In the genomic region with DNA sequence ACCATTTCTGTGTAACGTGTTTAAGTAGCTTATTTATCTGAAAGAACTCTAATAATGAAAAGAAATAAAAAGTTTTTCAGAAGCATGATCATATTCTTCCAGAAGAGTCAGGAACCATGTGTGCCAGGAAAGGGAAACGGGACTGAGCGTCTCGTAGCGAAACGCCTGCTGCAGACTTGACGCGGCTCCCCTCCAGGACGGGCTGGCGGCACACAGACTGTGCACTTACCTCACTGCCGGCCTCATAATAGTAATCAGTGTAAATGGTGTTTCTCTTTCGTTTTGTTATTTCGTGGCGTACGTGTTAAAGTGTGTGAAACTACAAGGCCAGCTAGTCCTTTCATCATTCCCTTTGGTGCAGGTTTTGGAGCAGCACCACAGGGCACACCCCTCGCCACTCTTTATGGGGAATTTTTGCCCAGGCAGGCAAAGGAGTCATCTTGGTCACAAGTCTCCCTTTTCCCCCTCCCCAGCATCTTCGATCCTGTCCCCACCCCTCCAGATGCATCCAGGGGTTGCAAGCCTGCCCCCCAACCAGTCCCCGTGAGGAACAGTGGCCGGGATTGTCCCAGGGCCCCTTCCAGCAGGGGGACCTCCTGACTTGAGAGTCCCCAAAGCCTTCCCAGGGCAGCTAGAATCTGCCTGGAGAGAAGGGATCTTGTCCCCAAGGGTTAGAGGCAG, we compare ENCODE assay signal across 16 cellular contexts.
A peak's percentile ranks its signal among the peaks of the same experiment; 100 is the strongest.
DNase-seq lines count a peak whose midpoint lies in the region; TF ChIP-seq lines count a peak whose summit lies in the region.
"Had no signal": no experiment of that assay in that cellular context is flagged by ENCODE, and none has a peak within 500 bp of the region (broad histone marks: within the 10 kb centered on the region; RNA-seq: fewer than 3 reads in every experiment).

No MANE protein-coding gene starts in this region.

- TF ChIP-seq EP300 in tibial nerve (IDR thresholded peaks at IDR 0.05), result peak in 1 of 2 donors; percentile 36

- TF ChIP-seq POLR2A in tibial nerve (IDR thresholded peaks at IDR 0.05), result no peak
- no peak for TF ChIP-seq POLR2A in lower leg skin (IDR thresholded peaks at IDR 0.05)

- H3K27ac ChIP-seq in angular gyrus (ENCODE audit: low read depth, low read length) (peak overlapping the region; percentile 73), parathyroid adenoma (no peak overlapping the region), tibial nerve (peak overlapping the region; percentile 64 to 97 (median 89))
- H3K27ac ChIP-seq: BLaER1 treated with 17β-estradiol and CSF1 and Interleukin-3, amounts not matched to agents 10 nM and 100 nM; neutrophil; VCaP had no signal

- H3K9me3 ChIP-seq in parathyroid adenoma (ENCODE audit: control insufficient read depth, low read length), result no peaks in the 10 kb centered on the region
- no peaks in the 10 kb centered on the region for H3K9me3 ChIP-seq in tibial nerve
- H3K9me3 ChIP-seq: BLaER1 treated with 17β-estradiol and CSF1 and Interleukin-3, amounts not matched to agents 10 nM and 100 nM; neutrophil had no signal

- no peaks in the 10 kb centered on the region for H3K36me3 ChIP-seq in parathyroid adenoma (ENCODE audit: control insufficient read depth, insufficient read depth, low read length)
- H3K36me3 ChIP-seq in tibial nerve, result peaks cover 0 to 70% (median 11%) of the 10 kb centered on the region in 3 donors

- H3K27me3 ChIP-seq in parathyroid adenoma (ENCODE audit: control insufficient read depth, insufficient read depth, low read length) (no peaks in the 10 kb centered on the region), tibial nerve (no peaks in the 10 kb centered on the region)
- H3K27me3 ChIP-seq: BLaER1 treated with 17β-estradiol and CSF1 and Interleukin-3, amounts not matched to agents 10 nM and 100 nM; neutrophil had no signal

- no peak overlapping the region for H3K9ac ChIP-seq in parathyroid adenoma
- H3K9ac ChIP-seq: BLaER1 treated with 17β-estradiol and CSF1 and Interleukin-3, amounts not matched to agents 10 nM and 100 nM had no signal

- TF ChIP-seq CTCF in parathyroid adenoma (IDR thresholded peaks at IDR 0.05), result no peak
- no peak for TF ChIP-seq CTCF in tibial nerve (IDR thresholded peaks at IDR 0.05)
- TF ChIP-seq CTCF in lower leg skin (IDR thresholded peaks at IDR 0.05), result no peak

- peak overlapping the region; percentile 50 for H3K4me2 ChIP-seq in parathyroid adenoma (ENCODE audit: low read length)
- H3K4me2 ChIP-seq: BLaER1 treated with 17β-estradiol and CSF1 and Interleukin-3, amounts not matched to agents 10 nM and 100 nM had no signal

- peaks cover 8% of the 10 kb centered on the region for H3K79me2 ChIP-seq in parathyroid adenoma

- no peak overlapping the region for H2AFZ ChIP-seq in parathyroid adenoma

- WGBS in tibial nerve, 2 donors, result 44 to 52% methylated on average over 19 of the region's 19 CpGs
- 80 to 84% methylated on average over 19 of the region's 19 CpGs for WGBS in lower leg skin, 2 donors

- intact Hi-C loops in lower leg skin (cut with DNase I; ENCODE audit: low total_unique reads), result no loop called here

- DNase-seq in globus pallidus (ENCODE audit: low spot score), result peak; percentile 60
- no peak for DNase-seq in tibial nerve (ENCODE audit: low spot score in 2 of 2)
- no peak for DNase-seq in dermis blood vessel endothelial cell
- no peak for DNase-seq in lower leg skin (ENCODE audit: low spot score in 2 of 2)
- DNase-seq in NOMO-1 treated with DMSO at 0.1 percent for 48 hours (lab: John Stamatoyannopoulos, UW; ENCODE audit: unreplicated experiment), result no peak
- DNase-seq: amniotic stem cell; NCI-H1930; NCI-H69; stimulated activated CD4-positive, alpha-beta T cell treated with anti-CD3 and anti-CD28 coated beads, Interleukin-12 subunit alpha, Interleukin-12 subunit beta, amount 100 ng/mL, for 4 hours; SW 1271; trophoblast cell had no signal

- no peaks in the 10 kb centered on the region for H3K4me1 ChIP-seq in parathyroid adenoma
- H3K4me1 ChIP-seq in tibial nerve, result peaks cover 0 to 96% (median 63%) of the 10 kb centered on the region in 4 donors

- H3K4me3 ChIP-seq in parathyroid adenoma (ENCODE audit: low read depth, low read length) (peak overlapping the region; percentile 44), tibial nerve (peak overlapping the region in 1 of 4 donors; percentile 12), lower leg skin (ENCODE audit: low read depth, poor library complexity, severe bottlenecking) (no peak overlapping the region)
- H3K4me3 ChIP-seq: BLaER1 treated with 17β-estradiol and CSF1 and Interleukin-3, amounts not matched to agents 10 nM and 100 nM had no signal
